ENCODE assay signal across 8 cellular contexts in the genomic region with DNA sequence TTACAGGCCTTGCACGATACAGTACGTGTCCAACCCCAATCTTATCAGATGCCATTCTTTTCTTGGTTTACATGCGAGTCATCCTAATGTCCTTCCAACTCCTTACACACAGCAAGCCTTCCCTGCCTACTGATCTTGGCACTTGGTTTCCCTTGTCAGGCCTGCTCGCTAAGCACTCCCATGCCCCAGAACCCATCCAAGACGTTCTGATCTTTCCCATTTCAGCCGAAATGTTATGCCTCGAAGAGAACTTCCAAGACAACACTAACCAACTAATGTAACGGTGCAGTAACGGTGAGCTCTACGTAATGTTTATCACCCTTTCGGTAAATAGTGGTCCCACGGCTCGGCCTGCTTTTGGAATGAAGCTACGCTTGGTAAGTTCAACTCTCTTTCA. TPM values are rescaled to one million over a fixed set of nuclear protein-coding genes. Genes with fewer than 3 reads are reported as not detected.
A peak's percentile ranks its signal among the peaks of the same experiment; 100 is the strongest.
DNase-seq lines count a peak whose midpoint lies in the region; ATAC-seq and TF ChIP-seq lines count a peak whose summit lies in the region.

No MANE protein-coding gene starts in this region.

- intact Hi-C loops in activated CD4-positive, alpha-beta memory T cell treated with anti-CD3 and anti-CD28 coated beads for 36 hours (cut with micrococcal nuclease) = loop anchor here (1.0 to 5.0 kb wide), 3 partner anchors 14 to 491 kb away; a partner anchor contains a TSS

- H3K4me3 Mint-ChIP-seq in activated CD4-positive, alpha-beta memory T cell treated with anti-CD3 and anti-CD28 coated beads for 36 hours = no peak overlapping the region

- no peak overlapping the region for H3K27ac Mint-ChIP-seq in activated CD4-positive, alpha-beta memory T cell treated with anti-CD3 and anti-CD28 coated beads for 36 hours

- no peak for TF ChIP-seq CTCF in fibroblast of pulmonary artery (IDR thresholded peaks at IDR 0.05; ENCODE audit: low read length, missing control alignments)

- ATAC-seq in GM18520 (IDR thresholded peaks at IDR 0.05; ENCODE audit: unreplicated experiment) (peak; percentile 6), GM21526 (IDR thresholded peaks at IDR 0.05; ENCODE audit: low FRiP score, unreplicated experiment) (no peak)

- peaks cover 7% of the 10 kb centered on the region for H3K27me3 Mint-ChIP-seq in activated CD4-positive, alpha-beta memory T cell treated with anti-CD3 and anti-CD28 coated beads for 36 hours

- H3K9me3 Mint-ChIP-seq in activated CD4-positive, alpha-beta memory T cell treated with anti-CD3 and anti-CD28 coated beads for 36 hours = no peaks in the 10 kb centered on the region

- peak overlapping the region; percentile 100 for H3K4me3 ChIP-seq in fibroblast of pulmonary artery (replicated peaks; ENCODE audit: low read depth, low read length)
- H3K4me3 ChIP-seq in skin epidermis = peak overlapping the region; percentile 56 to 98 (median 73)

- CTCF ChIA-PET in activated CD4-positive, alpha-beta memory T cell treated with anti-CD3 and anti-CD28 coated beads for 36 hours (lab: Charles Lee) = interaction anchor here (0.7 to 5.9 kb wide), 6 partner anchors 11 to 718 kb away, joined by 3 to 33 read pairs (median 6); a partner anchor contains a TSS

- POLR2A ChIA-PET in activated CD4-positive, alpha-beta memory T cell treated with anti-CD3 and anti-CD28 coated beads for 36 hours (lab: Charles Lee) = interaction anchor here (0.5 to 1.7 kb wide), 5 partner anchors 11 to 378 kb away, joined by 3 to 6 read pairs (median 4); a partner anchor contains a TSS

- H3K27ac ChIP-seq in skin epidermis = peak overlapping the region in 19 of 21 experiments; percentile 73 to 95 (median 87)

- DNase-seq in RPMI7951 (ENCODE audit: low read depth) (peak; percentile 14), fibroblast of pulmonary artery (ENCODE audit: low read depth) (peak; percentile 43), RPMI8226 (no peak)
- DNase-seq in stimulated activated CD4-positive, alpha-beta T cell treated with anti-CD3 and anti-CD28 coated beads, Interleukin-4, amount 100 ng/mL, for 24 hours = no peak
- no peak for DNase-seq in activated CD4-positive, alpha-beta memory T cell treated with anti-CD3 and anti-CD28 coated beads for 36 hours

- peaks cover 28% of the 10 kb centered on the region for H3K36me3 Mint-ChIP-seq in activated CD4-positive, alpha-beta memory T cell treated with anti-CD3 and anti-CD28 coated beads for 36 hours

- peaks cover 4% of the 10 kb centered on the region for H3K4me1 Mint-ChIP-seq in activated CD4-positive, alpha-beta memory T cell treated with anti-CD3 and anti-CD28 coated beads for 36 hours (ENCODE audit: low read depth)

RNA-seq across cellular contexts. Expression of a gene that starts 0.5 kb away (rescaled TPM):
- 56.8 and 64.3 TPM in 2 replicates for total RNA-seq in RPMI7951 (2014; rRNA removed; shearing (Covaris generic))
- 10 to 100 TPM; 99.3 to 99.6 TPM for total RNA-seq in activated CD4-positive, alpha-beta memory T cell treated with anti-CD3 and anti-CD28 coated beads for 36 hours

RNA-seq across cellular contexts. Expression of a gene that starts 15.8 kb away (rescaled TPM):
- total RNA-seq in RPMI7951 (2014; rRNA removed; shearing (Covaris generic)) = 11.7 and 15.4 TPM in 2 replicates
- total RNA-seq in activated CD4-positive, alpha-beta memory T cell treated with anti-CD3 and anti-CD28 coated beads for 36 hours = under 1 TPM; 0.19 to 0.31 TPM

RNA-seq across cellular contexts. Expression of a gene that starts 16.7 kb away (rescaled TPM):
- not detected in 2 replicates for total RNA-seq in RPMI7951 (2014; rRNA removed; shearing (Covaris generic))
- not detected for total RNA-seq in activated CD4-positive, alpha-beta memory T cell treated with anti-CD3 and anti-CD28 coated beads for 36 hours

RNA-seq across cellular contexts. Expression of a gene that starts 44.4 kb away (rescaled TPM):
- 8.2 and 12.9 TPM in 2 replicates for total RNA-seq in RPMI7951 (2014; rRNA removed; shearing (Covaris generic))
- 1 to 10 TPM; 5.2 to 5.9 TPM for total RNA-seq in activated CD4-positive, alpha-beta memory T cell treated with anti-CD3 and anti-CD28 coated beads for 36 hours

RNA-seq across cellular contexts. Expression of a gene that starts 44.6 kb away (rescaled TPM):
- total RNA-seq in RPMI7951 (2014; rRNA removed; shearing (Covaris generic)) = not detected in 2 replicates
- total RNA-seq in activated CD4-positive, alpha-beta memory T cell treated with anti-CD3 and anti-CD28 coated beads for 36 hours = under 1 TPM in 1 of 2 experiments, not detected in 1; 0.17 TPM

Comparison
In these comparisons a context has a peak if more than half of its experiments do, and no peak if none do; other contexts are left out.
1. DNase-seq: peak in RPMI7951 (single experiment) and fibroblast of pulmonary artery (single experiment); none in RPMI8226 (single experiment), stimulated activated CD4-positive, alpha-beta T cell treated with anti-CD3 and anti-CD28 coated beads, Interleukin-4, amount 100 ng/mL, for 24 hours (single experiment) and activated CD4-positive, alpha-beta memory T cell treated with anti-CD3 and anti-CD28 coated beads for 36 hours (single experiment).